Comparison of ENCODE assay signal across 28 cellular contexts in genomic region chr10:121235692-121236091, GRCh38.
"Had no signal": no experiment of that assay in that cellular context is flagged by ENCODE, and none has a peak within 500 bp of the region (broad histone marks: within the 10 kb centered on the region; RNA-seq: fewer than 3 reads in every experiment).

No MANE protein-coding gene starts in this region.

- H3K36me3 ChIP-seq: ascending aorta, breast epithelium, cardiac muscle cell, WERI-Rb-1 had no signal

- H3K27me3 ChIP-seq: ascending aorta, cardiac muscle cell, dorsolateral prefrontal cortex had no signal

- H3K27ac ChIP-seq: ascending aorta, breast epithelium, cardiac muscle cell, coronary artery, dorsolateral prefrontal cortex, WERI-Rb-1 had no signal

- H3K4me1 ChIP-seq: ascending aorta, breast epithelium had no signal

- ATAC-seq: activated CD4-positive, CD25-positive, alpha-beta regulatory T cell treated with anti-CD3 and anti-CD28 coated beads, Interleukin-2, amount 50 U/mL, for 24 hours; activated naive CD4-positive, alpha-beta T cell treated with anti-CD3 and anti-CD28 coated beads, Interleukin-2, amount 50 U/mL, for 72 hours; activated T-cell treated with anti-CD3 and anti-CD28 coated beads, Interleukin-2, amount 50 U/mL, for 72 hours; esophagus mucosa; T-helper 17 cell had no signal

- DNase-seq: activated B cell treated with CpG ODN at 0.5 μM for 24 hours; activated CD4-positive, alpha-beta memory T cell treated with anti-CD3 and anti-CD28 coated beads, Interleukin-2, amount 10 ng/mL, durations not matched to agents 7 days and 5 days; activated CD4-positive, alpha-beta T cell treated with anti-CD3 and anti-CD28 coated beads for 48 hours; activated CD8-positive, alpha-beta memory T cell treated with anti-CD3 and anti-CD28 coated beads, Interleukin-2, amount 50 U/mL, for 48 hours; activated gamma-delta T cell; activated naive CD4-positive, alpha-beta T cell; activated naive CD4-positive, alpha-beta T cell treated with anti-CD3 and anti-CD28 coated beads, Interleukin-2, amount 10 ng/mL, durations not matched to agents 7 days and 5 days; activated naive CD8-positive, alpha-beta T cell treated with anti-CD3 and anti-CD28 coated beads, Interleukin-2, amount 10 ng/mL, durations not matched to agents 7 days and 5 days; activated T-cell treated with anti-CD3 and anti-CD28 coated beads for 4 hours; activated T-cell treated with anti-CD3 and anti-CD28 coated beads, Interleukin-2, amount 50 U/mL, for 24 hours; activated T-cell treated with anti-CD3 and anti-CD28 coated beads, Interleukin-2, amount 50 U/mL, for 72 hours; central memory CD4-positive, alpha-beta T cell; cerebellar nuclear complex; dorsolateral prefrontal cortex; effector memory CD4-positive, alpha-beta T cell; endodermal cell; foreskin fibroblast; T-helper 1 cell; T-helper 17 cell; T1000; WERI-Rb-1 had no signal

- H3K4me3 ChIP-seq: ascending aorta, breast epithelium, cardiac muscle cell, coronary artery, dorsolateral prefrontal cortex had no signal
